In the genomic region with DNA sequence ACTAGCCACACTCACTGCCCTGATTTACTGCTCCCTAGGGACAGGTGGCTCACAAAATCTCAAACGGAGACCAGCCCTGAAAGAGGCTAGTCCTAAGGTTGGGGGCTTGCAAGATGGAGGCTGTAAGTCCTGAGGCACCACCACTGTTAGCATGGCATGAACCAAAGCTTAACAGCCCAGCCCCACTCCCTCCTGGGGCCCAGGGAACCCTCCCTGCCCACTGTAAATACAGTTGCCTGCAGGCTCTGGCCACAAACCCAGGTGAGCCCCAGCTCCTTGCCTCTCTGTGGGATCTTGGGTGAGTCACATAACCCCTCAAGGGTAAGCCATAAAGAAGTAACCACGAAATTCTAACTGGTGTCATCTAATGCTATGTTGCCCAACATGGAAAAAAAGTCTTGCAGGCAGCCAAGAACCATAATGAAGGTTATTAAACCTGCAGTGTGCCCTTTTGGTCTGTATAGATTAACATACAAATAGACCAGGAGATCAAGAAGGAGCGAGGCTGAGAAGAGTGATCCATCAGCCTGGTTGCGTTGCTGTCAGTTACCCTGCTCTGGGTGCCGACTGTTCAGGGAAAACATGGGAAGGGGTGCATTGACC, we compare ENCODE assay signal across 7 cellular contexts. TPM values are rescaled to one million over a fixed set of nuclear protein-coding genes. Genes with fewer than 3 reads are reported as not detected.
DNase-seq lines count a peak whose midpoint lies in the region; ATAC-seq, FAIRE-seq and TF ChIP-seq lines count a peak whose summit lies in the region.

No MANE protein-coding gene starts in this region.

- H3K4me3 ChIP-seq in endothelial cell of umbilical vein (replicated peaks in 1 of 3; ENCODE audit: insufficient read depth in 1 of 3, low read depth in 1 of 3, low read length in 3 of 3) (no peak overlapping the region), thyroid gland (replicated peaks in 1 of 3) (no peak overlapping the region)

- H3K36me3 Mint-ChIP-seq in activated CD4-positive, alpha-beta T cell treated with anti-CD3 and anti-CD28 coated beads for 36 hours (ENCODE audit: low read depth) = peaks cover 24% of the 10 kb centered on the region

- POLR2A ChIA-PET in activated CD4-positive, alpha-beta T cell treated with anti-CD3 and anti-CD28 coated beads for 36 hours (lab: Charles Lee) = interaction anchor here (0.5 to 1.3 kb wide), 4 partner anchors 14 to 128 kb away, joined by 4 to 6 read pairs (median 5); no protein-coding TSS in a partner anchor
- POLR2A ChIA-PET in endothelial cell of umbilical vein (lab: Charles Lee) = no interaction called here

- peaks cover 58% of the 10 kb centered on the region for H3K4me1 Mint-ChIP-seq in activated CD4-positive, alpha-beta T cell treated with anti-CD3 and anti-CD28 coated beads for 36 hours

- H3K27me3 Mint-ChIP-seq in activated CD4-positive, alpha-beta T cell treated with anti-CD3 and anti-CD28 coated beads for 36 hours = no peaks in the 10 kb centered on the region

- no TSS peak for BruUV-seq in endothelial cell of umbilical vein (replicated peaks; lab: Mats Ljungman, UMichigan)

- no peak for TF ChIP-seq CTCF in endothelial cell of umbilical vein (IDR thresholded peaks at IDR 0.05; ENCODE audit: extremely low read depth in 1 of 2, insufficient read depth in 1 of 2, low read depth in 1 of 2, low read length in 2 of 2)
- TF ChIP-seq CTCF in thyroid gland (IDR thresholded peaks at IDR 0.05) = no peak

- no peak for FAIRE-seq in endothelial cell of umbilical vein (lab: Jason Lieb, UNC)

- CTCF ChIA-PET in activated CD4-positive, alpha-beta T cell treated with anti-CD3 and anti-CD28 coated beads for 36 hours (lab: Charles Lee) = interaction anchor here (0.6 to 2.4 kb wide), 11 partner anchors 14 to 242 kb away, joined by 3 to 8 read pairs (median 4); no protein-coding TSS in a partner anchor
- CTCF ChIA-PET in endothelial cell of umbilical vein (lab: Charles Lee) = interaction anchor here (0.6 kb wide), 1 partner anchor 905 kb away, joined by 3 read pairs; no protein-coding TSS in a partner anchor

- H3K79me2 ChIP-seq in endothelial cell of umbilical vein (ENCODE audit: control insufficient read depth, insufficient read depth, low read length) = peaks cover 1% of the 10 kb centered on the region

- TF ChIP-seq POLR2A in endothelial cell of umbilical vein (IDR thresholded peaks at IDR 0.05; ENCODE audit: low read depth, low read length) (peak; percentile 17), thyroid gland (IDR thresholded peaks at IDR 0.05) (no peak)

- H3K27ac ChIP-seq in endothelial cell of umbilical vein (ENCODE audit: insufficient read depth, low read depth, low read length) = no peak overlapping the region
- H3K27ac ChIP-seq in thyroid gland = no peak overlapping the region

- H3K9me3 Mint-ChIP-seq in activated CD4-positive, alpha-beta T cell treated with anti-CD3 and anti-CD28 coated beads for 36 hours (ENCODE audit: low read depth) = no peaks in the 10 kb centered on the region

- H3K27ac Mint-ChIP-seq in activated CD4-positive, alpha-beta T cell treated with anti-CD3 and anti-CD28 coated beads for 36 hours = peak overlapping the region; percentile 94

- H3K4me2 ChIP-seq in endothelial cell of umbilical vein (ENCODE audit: insufficient read depth, low read length) = no peak overlapping the region

- intact Hi-C loops in activated CD4-positive, alpha-beta T cell treated with anti-CD3 and anti-CD28 coated beads for 36 hours (cut with DNase I, micrococcal nuclease) = loop anchor here (1.0 to 5.0 kb wide), 10 partner anchors 106 to 854 kb away; partner anchors contain the start of genes PRRC2B (in 1 of the 2) and SETX (in 1 of the 2)
- intact Hi-C loops in endothelial cell of umbilical vein (cut with micrococcal nuclease) = no loop called here
- intact Hi-C loops in thyroid gland (cut with DNase I) = no loop called here

- peak overlapping the region; percentile 83 for H3K4me3 Mint-ChIP-seq in activated CD4-positive, alpha-beta T cell treated with anti-CD3 and anti-CD28 coated beads for 36 hours

- dilution Hi-C loops in endothelial cell of umbilical vein (cut with MboI; ENCODE audit: extremely low pct_ligation_motif_present, low sequenced_read_pairs) = no loop called here

- ATAC-seq in activated CD4-positive, alpha-beta T cell treated with anti-CD3 and anti-CD28 coated beads for 36 hours = peak; percentile 37

- H3K9ac ChIP-seq in endothelial cell of umbilical vein (replicated peaks; ENCODE audit: extremely low read depth, insufficient read depth, low read length) = no peak overlapping the region

- no peaks in the 10 kb centered on the region for H4K20me1 ChIP-seq in endothelial cell of umbilical vein (replicated peaks; ENCODE audit: control insufficient read depth, extremely low read depth, insufficient read depth, low read length)

- WGBS in thyroid gland, 2 donors = 68 to 71% methylated on average over 5 of the region's 5 CpGs

- H3K36me3 ChIP-seq in endothelial cell of umbilical vein (ENCODE audit: control insufficient read depth in 2 of 2, extremely low read depth in 1 of 2, insufficient read depth in 2 of 2, low read length in 2 of 2) (peaks cover 19 to 32% of the 10 kb centered on the region in 2 experiments), thyroid gland (peaks cover 20 to 30% of the 10 kb centered on the region in 2 donors)

- H2AFZ ChIP-seq in endothelial cell of umbilical vein (ENCODE audit: low read depth, low read length) = no peak overlapping the region

- H3K27me3 ChIP-seq in endothelial cell of umbilical vein (ENCODE audit: control insufficient read depth in 2 of 2, insufficient read depth in 2 of 2, low read length in 2 of 2) (no peaks in the 10 kb centered on the region), thyroid gland (no peaks in the 10 kb centered on the region)

- no peaks in the 10 kb centered on the region for H3K9me3 ChIP-seq in endothelial cell of umbilical vein (replicated peaks; ENCODE audit: control insufficient read depth, insufficient read depth, low read length)
- no peaks in the 10 kb centered on the region for H3K9me3 ChIP-seq in thyroid gland

- no peaks in the 10 kb centered on the region for H3K9me1 ChIP-seq in endothelial cell of umbilical vein (replicated peaks; ENCODE audit: control insufficient read depth, extremely low read depth, insufficient read depth, low read length)

- peaks cover 10% of the 10 kb centered on the region for H3K4me1 ChIP-seq in endothelial cell of umbilical vein (ENCODE audit: control insufficient read depth, extremely low read depth, insufficient read depth, low read length)
- H3K4me1 ChIP-seq in thyroid gland = peaks cover 13 to 17% of the 10 kb centered on the region in 2 donors

- peak; percentile 4 to 25 for DNase-seq in Kasumi-1 (lab: John Stamatoyannopoulos, UW)
- peak; percentile 77 for DNase-seq in activated CD4-positive, alpha-beta T cell treated with anti-CD3 and anti-CD28 coated beads for 36 hours
- DNase-seq in endothelial cell of umbilical vein (ENCODE audit: low read depth, low spot score) = peak; percentile 8
- DNase-seq in stimulated activated CD8-positive, alpha-beta memory T cell treated with anti-CD3 and anti-CD28 coated beads, Interleukin-15, amount 100 ng/mL, for 4 hours (ENCODE audit: low read depth in 2 of 2) = peak; percentile 15 to 42
- no peak for DNase-seq in thyroid gland
- no peak for DNase-seq in occipital lobe (lab: John Stamatoyannopoulos, UW)
- DNase-seq in NCI-H345 (lab: John Stamatoyannopoulos, UW) = no peak

TF ChIP-seq in endothelial cell of umbilical vein, 7 proteins besides CTCF, POLR2A, EP300 and RAD21 (continues in another document):
- no peak for TF ChIP-seq POLR2AphosphoS5 (IDR thresholded peaks at IDR 0.05; ENCODE audit: insufficient read depth, low read depth, low read length)
- TF ChIP-seq GATA2 (IDR thresholded peaks at IDR 0.05; ENCODE audit: insufficient read depth, insufficient read length, low read depth, low read length) = no peak
- TF ChIP-seq FOS (IDR thresholded peaks at IDR 0.05; ENCODE audit: borderline replicate concordance, insufficient read depth, low read length) = no peak
- no peak for TF ChIP-seq EZH2 (IDR thresholded peaks at IDR 0.05; ENCODE audit: borderline replicate concordance, low read depth, low read length, severe bottlenecking)

RNA-seq across cellular contexts. Expression of gene POMT1, which starts 1.7 kb away (rescaled TPM):
- 10 to 100 TPM; 28.2 to 30.7 TPM for total RNA-seq in activated CD4-positive, alpha-beta T cell treated with anti-CD3 and anti-CD28 coated beads for 36 hours
- total RNA-seq in endothelial cell of umbilical vein (39.1 and 44.7 TPM in 2 replicates), thyroid gland (10 to 100 TPM; 21.8 to 51.0 (median 33.9) TPM), occipital lobe (34.5 TPM)
- 53.9 and 55.6 TPM in 2 replicates for polyA plus RNA-seq in endothelial cell of umbilical vein
- 29.0 and 29.6 TPM in 2 replicates for polyA plus RNA-seq in endothelial cell of umbilical vein (2011; cell fraction: cytosol; rRNA removed)
- polyA plus RNA-seq in endothelial cell of umbilical vein (2011; cell fraction: nucleus; rRNA removed) = 207 and 214 TPM in 2 replicates
- polyA plus RNA-seq in endothelial cell of umbilical vein (2012) = 29.0 and 38.9 TPM in 2 replicates
- 40.5 and 47.2 TPM in 2 replicates for polyA minus RNA-seq in endothelial cell of umbilical vein
- polyA minus RNA-seq in endothelial cell of umbilical vein (2011; cell fraction: cytosol; rRNA and poly(A)+ RNA removed) = 10.9 TPM
- polyA minus RNA-seq in endothelial cell of umbilical vein (2011; cell fraction: nucleus; rRNA and poly(A)+ RNA removed) = 31.4 and 38.4 TPM in 2 replicates

RNA-seq across cellular contexts. Expression of gene UCK1, which starts 30.0 kb away (rescaled TPM):
- 10 to 100 TPM; 15.2 to 16.5 TPM for total RNA-seq in activated CD4-positive, alpha-beta T cell treated with anti-CD3 and anti-CD28 coated beads for 36 hours
- 23.6 and 24.1 TPM in 2 replicates for total RNA-seq in endothelial cell of umbilical vein
- polyA plus RNA-seq in endothelial cell of umbilical vein = 28.0 and 30.1 TPM in 2 replicates
- polyA plus RNA-seq in endothelial cell of umbilical vein (2011; cell fraction: cytosol; rRNA removed) = 24.9 and 25.3 TPM in 2 replicates
- 27.7 and 29.2 TPM in 2 replicates for polyA plus RNA-seq in endothelial cell of umbilical vein (2011; cell fraction: nucleus; rRNA removed)
- polyA plus RNA-seq in endothelial cell of umbilical vein (2012) = 20.4 and 23.2 TPM in 2 replicates
- 22.2 and 24.3 TPM in 2 replicates for polyA minus RNA-seq in endothelial cell of umbilical vein
- 31.7 TPM for polyA minus RNA-seq in endothelial cell of umbilical vein (2011; cell fraction: cytosol; rRNA and poly(A)+ RNA removed)
- polyA minus RNA-seq in endothelial cell of umbilical vein (2011; cell fraction: nucleus; rRNA and poly(A)+ RNA removed) = 7.7 and 11.5 TPM in 2 replicates
- 10 to 100 TPM; 39.3 to 57.0 (median 49.3) TPM for total RNA-seq in thyroid gland
- 13.3 TPM for total RNA-seq in occipital lobe

RNA-seq across cellular contexts. Expression of gene PRRT1B, which starts 44.3 kb away (rescaled TPM):
- not detected for total RNA-seq in activated CD4-positive, alpha-beta T cell treated with anti-CD3 and anti-CD28 coated beads for 36 hours
- not detected in 2 replicates for total RNA-seq in endothelial cell of umbilical vein
- polyA plus RNA-seq in endothelial cell of umbilical vein = not detected in 2 replicates
- polyA plus RNA-seq in endothelial cell of umbilical vein (2011; cell fraction: cytosol; rRNA removed) = not detected in 2 replicates
- polyA plus RNA-seq in endothelial cell of umbilical vein (2011; cell fraction: nucleus; rRNA removed) = not detected in 2 replicates
- not detected in 2 replicates for polyA plus RNA-seq in endothelial cell of umbilical vein (2012)
- not detected in 2 replicates for polyA minus RNA-seq in endothelial cell of umbilical vein
- polyA minus RNA-seq in endothelial cell of umbilical vein (2011; cell fraction: cytosol; rRNA and poly(A)+ RNA removed) = not detected
- polyA minus RNA-seq in endothelial cell of umbilical vein (2011; cell fraction: nucleus; rRNA and poly(A)+ RNA removed) = not detected in 2 replicates
- not detected for total RNA-seq in thyroid gland
- total RNA-seq in occipital lobe = not detected

Comparison
In these comparisons a context has a peak if more than half of its experiments do, and no peak if none do; other contexts are left out.
1. DNase-seq: peak in Kasumi-1 (2 of 2), activated CD4-positive, alpha-beta T cell treated with anti-CD3 and anti-CD28 coated beads for 36 hours (single experiment), endothelial cell of umbilical vein (single experiment) and stimulated activated CD8-positive, alpha-beta memory T cell treated with anti-CD3 and anti-CD28 coated beads, Interleukin-15, amount 100 ng/mL, for 4 hours (2 of 2); none in thyroid gland (0 of 2), occipital lobe (single experiment) and NCI-H345 (single experiment).
2. intact Hi-C loops: an anchor here in activated CD4-positive, alpha-beta T cell treated with anti-CD3 and anti-CD28 coated beads for 36 hours (1.0 to 5.0 kb wide); none called in endothelial cell of umbilical vein and thyroid gland.